8 cellular contexts compared by ENCODE assay signal in the genomic region with DNA sequence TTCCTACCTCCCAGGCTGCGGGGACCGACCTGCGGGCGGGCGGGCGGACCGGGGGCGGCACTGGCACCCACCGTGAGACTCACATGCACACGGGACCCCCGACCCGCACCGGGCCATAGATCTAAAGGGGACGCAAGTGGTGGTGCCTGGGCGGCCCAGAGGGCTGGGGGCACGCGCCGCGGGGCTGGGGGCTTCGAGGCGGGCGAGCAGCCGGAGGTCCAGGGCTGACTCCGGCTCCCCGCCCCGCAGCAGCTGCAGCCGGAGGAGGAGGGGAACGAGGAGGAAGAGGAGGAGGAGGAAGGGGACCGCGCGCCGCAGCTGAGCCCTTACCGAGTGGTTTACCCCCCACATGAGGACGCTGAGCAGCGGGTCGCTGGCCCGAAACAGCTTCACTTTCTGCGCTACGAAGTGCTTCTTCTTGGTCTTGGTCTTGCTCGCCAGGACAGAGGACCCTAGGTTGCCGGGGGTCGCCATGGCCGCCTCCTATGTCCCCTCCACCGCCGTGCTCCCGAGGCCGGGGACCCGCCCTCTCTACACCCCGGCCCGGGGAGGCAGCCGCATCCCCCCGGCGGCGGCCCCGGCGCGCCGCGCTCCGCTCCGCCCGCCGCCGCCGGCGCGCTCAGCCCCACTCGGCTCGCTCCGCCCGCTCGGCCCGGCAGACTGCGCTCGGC. TPM values are rescaled to one million over a fixed set of nuclear protein-coding genes. Genes with fewer than 3 reads are reported as not detected.
A peak's percentile ranks its signal among the peaks of the same experiment; 100 is the strongest.
DNase-seq lines count a peak whose midpoint lies in the region; ATAC-seq, FAIRE-seq and TF ChIP-seq lines count a peak whose summit lies in the region.

No MANE protein-coding gene starts in this region.

- no peaks in the 10 kb centered on the region for H3K9me3 Mint-ChIP-seq in T-helper 1 cell treated with Interleukin-12 subunit alpha and Interleukin-12 subunit beta and Interleukin-4 antibody, amounts not matched to agents 30 μg/mL and 1 μg/mL, for 36 hours
- H3K9me3 Mint-ChIP-seq in stimulated activated memory B cell treated with anti-CD40 and anti-IgM and Interleukin-4, amounts not matched to agents 10 μg/mL and 1 μg/mL and 100 μg/mL, for 72 hours, result no peaks in the 10 kb centered on the region

- no peak for TF ChIP-seq CTCF in A549 (IDR thresholded peaks at IDR 0.05)
- TF ChIP-seq CTCF in right lobe of liver (IDR thresholded peaks at IDR 0.05), result no peak

- ATAC-seq in A549, result peak; percentile 11 to 46; a peak in 5 of 6 replicates
- ATAC-seq in GM19328 (IDR thresholded peaks at IDR 0.05; ENCODE audit: unreplicated experiment), result peak; percentile 23
- ATAC-seq in HG03442 (IDR thresholded peaks at IDR 0.05; ENCODE audit: unreplicated experiment), result peak; percentile 5
- peak; percentile 9 to 33 (median 21) for ATAC-seq in right lobe of liver
- peak; percentile 57 for ATAC-seq in stimulated activated memory B cell treated with anti-CD40 and anti-IgM and Interleukin-4, amounts not matched to agents 10 μg/mL and 1 μg/mL and 100 μg/mL, for 72 hours

- H3K36me3 Mint-ChIP-seq in T-helper 1 cell treated with Interleukin-12 subunit alpha and Interleukin-12 subunit beta and Interleukin-4 antibody, amounts not matched to agents 30 μg/mL and 1 μg/mL, for 36 hours (ENCODE audit: low read depth), result peaks cover 10% of the 10 kb centered on the region
- no peaks in the 10 kb centered on the region for H3K36me3 Mint-ChIP-seq in stimulated activated memory B cell treated with anti-CD40 and anti-IgM and Interleukin-4, amounts not matched to agents 10 μg/mL and 1 μg/mL and 100 μg/mL, for 72 hours

- no peaks in the 10 kb centered on the region for H3K36me3 ChIP-seq in right lobe of liver

- DNase-seq in A549 (ENCODE audit: low read depth in 1 of 2, low spot score in 1 of 2), result no peak
- peak in 16 of 61 donors; percentile 26 to 68 (median 52) for DNase-seq in caudate nucleus (lab: John Stamatoyannopoulos, UW)
- peak; percentile 48 to 67 (median 62) for DNase-seq in right lobe of liver
- no peak for DNase-seq in mesenteric fat pad (ENCODE audit: low spot score)

- H3K9me3 ChIP-seq in A549 (no peaks in the 10 kb centered on the region), right lobe of liver (no peaks in the 10 kb centered on the region)

- H3K4me2 ChIP-seq in A549, result peak overlapping the region; percentile 87

- intact Hi-C loops in right lobe of liver (cut with DNase I), result no loop called here

- no peaks in the 10 kb centered on the region for H3K27me3 ChIP-seq in right lobe of liver

- H3K27ac Mint-ChIP-seq in T-helper 1 cell treated with Interleukin-12 subunit alpha and Interleukin-12 subunit beta and Interleukin-4 antibody, amounts not matched to agents 30 μg/mL and 1 μg/mL, for 36 hours, result peak overlapping the region; percentile 36
- H3K27ac Mint-ChIP-seq in stimulated activated memory B cell treated with anti-CD40 and anti-IgM and Interleukin-4, amounts not matched to agents 10 μg/mL and 1 μg/mL and 100 μg/mL, for 72 hours, result peak overlapping the region; percentile 82

- CTCF ChIA-PET in A549 (lab: Yijun Ruan, JAX), result interaction anchor here (0.7 to 1.2 kb wide), 3 partner anchors 10 to 248 kb away, joined by 3 to 5 read pairs (median 3); no protein-coding TSS in a partner anchor

- H3K4me3 Mint-ChIP-seq in T-helper 1 cell treated with Interleukin-12 subunit alpha and Interleukin-12 subunit beta and Interleukin-4 antibody, amounts not matched to agents 30 μg/mL and 1 μg/mL, for 36 hours, result peak overlapping the region; percentile 73
- H3K4me3 Mint-ChIP-seq in stimulated activated memory B cell treated with anti-CD40 and anti-IgM and Interleukin-4, amounts not matched to agents 10 μg/mL and 1 μg/mL and 100 μg/mL, for 72 hours, result peak overlapping the region; percentile 91

- H3K27me3 Mint-ChIP-seq in T-helper 1 cell treated with Interleukin-12 subunit alpha and Interleukin-12 subunit beta and Interleukin-4 antibody, amounts not matched to agents 30 μg/mL and 1 μg/mL, for 36 hours (ENCODE audit: low read depth), result peaks cover 5% of the 10 kb centered on the region
- H3K27me3 Mint-ChIP-seq in stimulated activated memory B cell treated with anti-CD40 and anti-IgM and Interleukin-4, amounts not matched to agents 10 μg/mL and 1 μg/mL and 100 μg/mL, for 72 hours, result no peaks in the 10 kb centered on the region

- peak overlapping the region; percentile 84 to 98 for H3K27ac ChIP-seq in A549
- peak overlapping the region; percentile 92 for H3K27ac ChIP-seq in caudate nucleus (ENCODE audit: low read depth, low read length)
- peak overlapping the region; percentile 74 to 93 (median 85) for H3K27ac ChIP-seq in right lobe of liver

- TF ChIP-seq EP300 in A549 (IDR thresholded peaks at IDR 0.05), result no peak

- no peak for FAIRE-seq in A549 (lab: Jason Lieb, UNC)

- H3K4me3 ChIP-seq in A549 (peak overlapping the region; percentile 90), right lobe of liver (peak overlapping the region; percentile 74 to 93 (median 92))

- TF ChIP-seq POLR2A in A549 (IDR thresholded peaks at IDR 0.05; ENCODE audit: low read length) (no peak), right lobe of liver (IDR thresholded peaks at IDR 0.05) (peak; percentile 79)

- under 1% methylated on average over 21 of the region's 75 CpGs for whole genome bisulfite sequencing in A549 (ENCODE audit: missing lambda C conversion rate)
- WGBS in right lobe of liver (ENCODE audit: insufficient coverage, low coverage, low lambda C conversion rate, missing lambda C conversion rate), result 3% methylated on average over 13 of the region's 75 CpGs

- POLR2A ChIA-PET in A549 (lab: Yijun Ruan, JAX), result interaction anchor here (0.6 kb wide), 1 partner anchor 44 kb away, joined by 3 read pairs; no protein-coding TSS in a partner anchor

- no peak for TF ChIP-seq RAD21 in A549 (conservative IDR thresholded peaks at IDR 0.05 in 1 of 2, IDR thresholded peaks at IDR 0.05 in 1 of 2)

- peaks cover 37% of the 10 kb centered on the region for H3K4me1 Mint-ChIP-seq in T-helper 1 cell treated with Interleukin-12 subunit alpha and Interleukin-12 subunit beta and Interleukin-4 antibody, amounts not matched to agents 30 μg/mL and 1 μg/mL, for 36 hours (ENCODE audit: low read depth)
- H3K4me1 Mint-ChIP-seq in stimulated activated memory B cell treated with anti-CD40 and anti-IgM and Interleukin-4, amounts not matched to agents 10 μg/mL and 1 μg/mL and 100 μg/mL, for 72 hours, result peaks cover 40% of the 10 kb centered on the region

- peaks cover 17% of the 10 kb centered on the region; the same call in 2 of the 3 replicates for H3K4me1 ChIP-seq in A549
- H3K4me1 ChIP-seq in right lobe of liver, result peaks cover 0 to 23% (median 8%) of the 10 kb centered on the region in 4 donors

TF ChIP-seq in A549, 52 proteins besides CTCF, POLR2A, EP300 and RAD21:
- peak; percentile 2; the same call in 1 of the 3 replicates for TF ChIP-seq SMC3 (IDR thresholded peaks at IDR 0.05)
- TF ChIP-seq CHD4 (IDR thresholded peaks at IDR 0.05; ENCODE audit: borderline replicate concordance), result no peak
TF ChIP-seq in A549: peak in this region for 1.

RNA-seq across cellular contexts. Expression of a gene that starts 0.4 kb away (rescaled TPM):
- polyA plus RNA-seq in A549 (2011; rRNA removed), result 21.6 and 24.0 TPM in 2 replicates
- polyA plus RNA-seq in A549 (2012; cell fraction: cytosol; rRNA removed), result 5.5 and 6.2 TPM in 2 replicates
- polyA plus RNA-seq in A549 (2012; cell fraction: nucleus; rRNA removed), result 1.8 and 3.8 TPM in 2 replicates
- polyA plus RNA-seq in A549 (2017; fragmentation: RNase III; extraction: RNeasy Plus Mini Kit Qiagen cat#74134 plus additional on column Dnase treatment), result 18.4 to 23.1 TPM (median 20.4 TPM) in 3 replicates
- polyA minus RNA-seq in A549 (2011; rRNA and poly(A)+ RNA removed), result 18.1 and 18.7 TPM in 2 replicates
- total RNA-seq in right lobe of liver, result 10 to 100 TPM in 5 of 6 experiments, 1 to 10 TPM in 1; 8.1 to 27.6 (median 12.0) TPM
- 49.6 TPM for total RNA-seq in mesenteric fat pad

Comparison
In these comparisons a context has a peak if more than half of its experiments do, and no peak if none do; other contexts are left out.
1. ATAC-seq: peak in every context shown above with its lines; median percentile 57 in stimulated activated memory B cell treated with anti-CD40 and anti-IgM and Interleukin-4, amounts not matched to agents 10 μg/mL and 1 μg/mL and 100 μg/mL, for 72 hours; 28 in A549; 23 in GM19328; 21 in right lobe of liver; 5 in HG03442.
2. DNase-seq: peak in right lobe of liver (3 of 3); none in A549 (0 of 2) and mesenteric fat pad (single experiment).
3. Peak in every context shown above with its lines, with median percentiles within 50 percentile points of each other: H3K27ac ChIP-seq.